In the genomic region with DNA sequence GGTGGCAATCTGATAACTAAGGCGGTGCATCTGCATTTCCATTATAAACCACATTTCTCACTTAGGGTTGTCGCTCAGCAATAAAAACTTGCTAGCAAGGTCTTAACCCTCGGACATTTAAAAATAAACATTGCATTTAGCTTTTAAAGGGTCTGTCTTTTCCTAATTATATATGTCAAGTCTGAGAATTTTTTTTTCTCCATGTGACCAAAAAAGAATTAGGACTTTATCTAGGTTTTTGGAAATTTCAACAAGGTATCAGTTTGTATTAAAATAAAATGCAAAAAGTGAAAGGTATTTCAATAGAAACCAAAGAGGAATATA, we compare ENCODE assay signal across 13 cellular contexts.
DNase-seq lines count a peak whose midpoint lies in the region; TF ChIP-seq lines count a peak whose summit lies in the region.
"Had no signal": no experiment of that assay in that cellular context is flagged by ENCODE, and none has a peak within 500 bp of the region (broad histone marks: within the 10 kb centered on the region; RNA-seq: fewer than 3 reads in every experiment).

No MANE protein-coding gene starts in this region.

- BruUV-seq in PC-9 (replicated peaks; lab: Mats Ljungman, UMichigan), result no TSS peak

- no peak overlapping the region for H3K27ac ChIP-seq in C4-2B
- H3K27ac ChIP-seq in PC-9, result no peak overlapping the region
- H3K27ac ChIP-seq in VCaP, result no peak overlapping the region
- no peak overlapping the region for H3K27ac ChIP-seq in caudate nucleus (ENCODE audit: low read depth, low read length)
- H3K27ac ChIP-seq: BLaER1, GM23248 had no signal

- H3K27me3 ChIP-seq in PC-9 (ENCODE audit: insufficient read depth, low read depth), result no peaks in the 10 kb centered on the region
- H3K27me3 ChIP-seq: BLaER1 had no signal

- no peaks in the 10 kb centered on the region for H3K9me2 ChIP-seq in PC-9 (ENCODE audit: insufficient read depth)

- H3K36me3 ChIP-seq in PC-9 (ENCODE audit: low read depth), result no peaks in the 10 kb centered on the region
- H3K36me3 ChIP-seq: BLaER1 had no signal

- POLR2A ChIA-PET in PC-9 (lab: Charles Lee; ENCODE audit: unreplicated experiment), result interaction anchor here (0.7 kb wide), 1 partner anchor 127 kb away, joined by 3 read pairs; no protein-coding TSS in a partner anchor

- CTCF ChIA-PET in PC-9 (lab: Charles Lee), result no interaction called here

- no peak overlapping the region for H2AFZ ChIP-seq in PC-9
- H2AFZ ChIP-seq: GM23248 had no signal

- H3F3A ChIP-seq in PC-9 (ENCODE audit: insufficient read depth, low read depth), result peaks cover 20% of the 10 kb centered on the region

- H3K4me1 ChIP-seq in PC-9 (replicated peaks; ENCODE audit: insufficient read depth), result peaks cover 48% of the 10 kb centered on the region

- no peaks in the 10 kb centered on the region for H4K20me1 ChIP-seq in PC-9 (ENCODE audit: insufficient read depth)
- H4K20me1 ChIP-seq: BLaER1 had no signal

- DNase-seq in PC-9, result no peak
- no peak for DNase-seq in D341Med (ENCODE audit: low spot score)
- no peak for DNase-seq in caudate nucleus (lab: John Stamatoyannopoulos, UW)
- no peak for DNase-seq in activated T-cell treated with anti-CD3 and anti-CD28 coated beads, Interleukin-2, amount 50 U/mL, for 48 hours
- DNase-seq: CD4-positive, alpha-beta T cell; CD8-positive, alpha-beta memory T cell; DMS79 treated with DMSO at 0.1 percent for 48 hours; H7; HCEC 1CT had no signal

- no peak overlapping the region for H3K4me3 ChIP-seq in PC-9
- H3K4me3 ChIP-seq: BLaER1, GM23248 had no signal

- H3K9me3 ChIP-seq in PC-9 (ENCODE audit: insufficient read depth, low read depth), result no peaks in the 10 kb centered on the region
- H3K9me3 ChIP-seq: BLaER1 had no signal

- intact Hi-C loops in PC-9 (cut with micrococcal nuclease; ENCODE audit: unreplicated experiment), result loop anchor here (1.0 to 5.0 kb wide), 3 partner anchors 47 to 298 kb away; partner anchors contain the start of gene FOXA2

- H3K4me2 ChIP-seq in PC-9, result no peak overlapping the region
- H3K4me2 ChIP-seq: BLaER1 had no signal

- H3K79me2 ChIP-seq in PC-9 (ENCODE audit: low read depth), result no peaks in the 10 kb centered on the region

- TF ChIP-seq CTCF in C4-2B (conservative IDR thresholded peaks at IDR 0.05) (peak; percentile 15; the same call in 1 of the 2 replicates), PC-9 (conservative IDR thresholded peaks at IDR 0.05) (0 out of 2 replicates have a peak, but pooled peaks have one; percentile 11), VCaP (conservative IDR thresholded peaks at IDR 0.05) (peak; percentile 46)
